Comparison of ENCODE assay signal across 15 cellular contexts in the genomic region with DNA sequence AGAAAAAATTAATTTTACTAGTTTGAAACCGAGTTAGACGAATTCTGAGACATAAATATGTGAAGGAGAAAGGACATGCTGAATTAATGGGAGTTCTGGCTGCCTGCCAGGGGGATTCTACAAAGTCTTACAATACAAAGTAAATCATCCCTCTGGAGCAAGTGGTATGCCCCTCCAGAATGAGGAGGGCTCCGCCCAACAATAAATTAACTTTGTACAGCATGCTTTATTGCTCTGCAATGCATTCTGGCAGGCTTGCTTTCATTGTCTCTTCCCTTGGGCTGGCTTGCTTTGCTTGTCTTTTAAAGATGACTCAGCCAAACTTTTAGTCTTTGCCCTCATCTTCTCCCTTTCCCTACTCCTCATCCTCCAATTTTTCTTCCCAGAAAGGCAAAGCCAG. TPM values are rescaled to one million over a fixed set of nuclear protein-coding genes. Genes with fewer than 3 reads are reported as not detected.
DNase-seq lines count a peak whose midpoint lies in the region; ATAC-seq, FAIRE-seq and TF ChIP-seq lines count a peak whose summit lies in the region.
"Had no signal": no experiment of that assay in that cellular context is flagged by ENCODE, and none has a peak within 500 bp of the region (broad histone marks: within the 10 kb centered on the region; RNA-seq: fewer than 3 reads in every experiment).

No MANE protein-coding gene starts in this region.

- H3K9me3 Mint-ChIP-seq in activated CD4-positive, alpha-beta T cell treated with anti-CD3 and anti-CD28 coated beads, Interleukin-2, amount 10 ng/mL, durations not matched to agents 24 days and 14 days = no peaks in the 10 kb centered on the region
- H3K9me3 Mint-ChIP-seq in activated T-helper 17 cell treated with anti-CD3 and anti-CD28 coated beads, Interleukin-2, amount 50 U/mL, for 72 hours = no peaks in the 10 kb centered on the region
- H3K9me3 Mint-ChIP-seq: activated B cell treated with CpG ODN at 0.5 μM for 24 hours; central memory CD8-positive, alpha-beta T cell; type B pancreatic cell had no signal

- 0 out of 2 replicates have a peak overlapping the region, but pooled peaks have one; percentile 72 for H3K18ac ChIP-seq in H1 (ENCODE audit: extremely low read depth, low read length)

- H3K9me3 ChIP-seq in H1 (ENCODE audit: insufficient read depth in 2 of 2, low read depth in 1 of 2, low read length in 1 of 2) = no peaks in the 10 kb centered on the region
- H3K9me3 ChIP-seq: lower lobe of right lung had no signal

- H3K14ac ChIP-seq in H1 (ENCODE audit: insufficient read length) = no peak overlapping the region

- H3K4me1 Mint-ChIP-seq in activated CD4-positive, alpha-beta T cell treated with anti-CD3 and anti-CD28 coated beads, Interleukin-2, amount 10 ng/mL, durations not matched to agents 24 days and 14 days = no peaks in the 10 kb centered on the region
- no peaks in the 10 kb centered on the region for H3K4me1 Mint-ChIP-seq in activated T-helper 17 cell treated with anti-CD3 and anti-CD28 coated beads, Interleukin-2, amount 50 U/mL, for 72 hours
- H3K4me1 Mint-ChIP-seq: activated B cell treated with CpG ODN at 0.5 μM for 24 hours; central memory CD8-positive, alpha-beta T cell had no signal

- H3K56ac ChIP-seq in H1 (replicated peaks; ENCODE audit: insufficient read length, low read depth, low read length) = no peak overlapping the region

- no peak overlapping the region for H2BK120ac ChIP-seq in H1 (replicated peaks; ENCODE audit: low read depth, low read length)

- H2BK20ac ChIP-seq in H1 (ENCODE audit: low read length) = no peak overlapping the region; the same call in 1 of the 2 replicates

- peak overlapping the region; percentile 2 for H2BK5ac ChIP-seq in H1 (ENCODE audit: low read depth, low read length)

- no peak overlapping the region for H3K4me3 Mint-ChIP-seq in activated CD4-positive, alpha-beta T cell treated with anti-CD3 and anti-CD28 coated beads, Interleukin-2, amount 10 ng/mL, durations not matched to agents 24 days and 14 days
- no peak overlapping the region for H3K4me3 Mint-ChIP-seq in activated T-helper 17 cell treated with anti-CD3 and anti-CD28 coated beads, Interleukin-2, amount 50 U/mL, for 72 hours
- H3K4me3 Mint-ChIP-seq: activated B cell treated with CpG ODN at 0.5 μM for 24 hours; central memory CD8-positive, alpha-beta T cell had no signal

- H2AK5ac ChIP-seq in H1 (ENCODE audit: low read depth, low read length) = no peak overlapping the region

- H3K27me3 ChIP-seq in H1 (replicated peaks in 1 of 4; ENCODE audit: control insufficient read depth in 3 of 4, extremely low read depth in 1 of 4, insufficient read depth in 3 of 4, low read length in 3 of 4) = no peaks in the 10 kb centered on the region

- H2AFZ ChIP-seq in H1 (ENCODE audit: low read length) = 0 out of 2 replicates have a peak overlapping the region, but pooled peaks have one; percentile 15

- H4K8ac ChIP-seq in H1 (ENCODE audit: extremely low read depth, insufficient read depth, low read length) = no peak overlapping the region

- no peaks in the 10 kb centered on the region for H3K36me3 ChIP-seq in H1 (ENCODE audit: control insufficient read depth in 2 of 4, insufficient read depth in 4 of 4, low read length in 3 of 4)
- H3K36me3 ChIP-seq: lower lobe of right lung had no signal

- intact Hi-C loops in activated CD4-positive, alpha-beta T cell treated with anti-CD3 and anti-CD28 coated beads, Interleukin-2, amount 10 ng/mL, durations not matched to agents 24 days and 14 days (cut with micrococcal nuclease) = no loop called here

- no peak for TF ChIP-seq EP300 in H1 (IDR thresholded peaks at IDR 0.05; ENCODE audit: borderline replicate concordance in 1 of 2, low read depth in 2 of 2, low read length in 2 of 2)

- peak overlapping the region; percentile 87 to 93 for H3K4me2 ChIP-seq in H1 (ENCODE audit: insufficient read depth in 1 of 2, low read depth in 2 of 2, low read length in 2 of 2)
- H3K4me2 ChIP-seq: KMS-11 had no signal

- TF ChIP-seq POLR2A in H1 (IDR thresholded peaks at IDR 0.05; ENCODE audit: control extremely low read depth in 1 of 2, low read depth in 2 of 2, low read length in 2 of 2) = no peak

- H4K20me1 ChIP-seq in H1 (replicated peaks in 1 of 2; ENCODE audit: control insufficient read depth in 1 of 2, insufficient read depth in 2 of 2, low read length in 2 of 2) = no peaks in the 10 kb centered on the region

- peak overlapping the region in 1 of 4 experiments; percentile 72; a peak in 2 of 7 replicates for H3K9ac ChIP-seq in H1 (replicated peaks in 1 of 4; ENCODE audit: extremely low read depth in 1 of 4, low read depth in 3 of 4, low read length in 3 of 4)
- H3K9ac ChIP-seq: KMS-11 had no signal

- CTCF ChIA-PET in H1 (lab: Charles Lee; ENCODE audit: partially characterized antibody) = interaction anchor here (0.6 to 3.9 kb wide), 41 partner anchors 13 to 245 kb away, joined by 3 to 141 read pairs (median 5); partner anchors contain the start of genes PCDHA10, PCDHA11, PCDHA12 and PCDHA13

- no peak for TF ChIP-seq RAD21 in H1 (IDR thresholded peaks at IDR 0.05 in 1 of 2, conservative IDR thresholded peaks at IDR 0.05 in 1 of 2; ENCODE audit: low read depth in 2 of 2, low read length in 2 of 2)

- H3K27me3 Mint-ChIP-seq in activated CD4-positive, alpha-beta T cell treated with anti-CD3 and anti-CD28 coated beads, Interleukin-2, amount 10 ng/mL, durations not matched to agents 24 days and 14 days = no peaks in the 10 kb centered on the region
- peaks cover 9% of the 10 kb centered on the region for H3K27me3 Mint-ChIP-seq in activated T-helper 17 cell treated with anti-CD3 and anti-CD28 coated beads, Interleukin-2, amount 50 U/mL, for 72 hours

- H4K5ac ChIP-seq in H1 (ENCODE audit: insufficient read length, low read depth, low read length) = no peak overlapping the region

- no peak for TF ChIP-seq CTCF in H1 (IDR thresholded peaks at IDR 0.05; ENCODE audit: control extremely low read depth in 1 of 3, insufficient read depth in 1 of 3, low read depth in 1 of 3, low read length in 3 of 3)

- peak overlapping the region; percentile 71; the same call in 1 of the 2 replicates for H2BK12ac ChIP-seq in H1 (ENCODE audit: low read depth, low read length)

- no peak overlapping the region for H3K23ac ChIP-seq in H1 (ENCODE audit: insufficient read length)

- no peak overlapping the region for H4K91ac ChIP-seq in H1 (replicated peaks; ENCODE audit: insufficient read length, low read length)

- no peak for FAIRE-seq in H1 (lab: Jason Lieb, UNC)

- no peak overlapping the region for H3K27ac Mint-ChIP-seq in activated CD4-positive, alpha-beta T cell treated with anti-CD3 and anti-CD28 coated beads, Interleukin-2, amount 10 ng/mL, durations not matched to agents 24 days and 14 days
- H3K27ac Mint-ChIP-seq in activated T-helper 17 cell treated with anti-CD3 and anti-CD28 coated beads, Interleukin-2, amount 50 U/mL, for 72 hours = no peak overlapping the region
- H3K27ac Mint-ChIP-seq: activated B cell treated with CpG ODN at 0.5 μM for 24 hours, type B pancreatic cell had no signal

- H3K79me2 ChIP-seq in H1 (ENCODE audit: control insufficient read depth in 1 of 2, insufficient read depth in 2 of 2, low read length in 2 of 2) = no peaks in the 10 kb centered on the region

- WGBS in H1 (ENCODE audit: extremely low coverage in 1 of 2, insufficient coverage in 1 of 2, insufficient read length in 1 of 2, insufficient replicate concordance in 2 of 2, low coverage in 1 of 2, low lambda C conversion rate in 2 of 2, missing lambda C conversion rate in 1 of 2), 2 experiments = 61% methylated on average over 3 of the region's 3 CpGs; no CpG with 5 or more reads in 1 of the 2 experiments

- peak; percentile 71 to 88 (median 85) for DNase-seq in NCI-H1417 (lab: John Stamatoyannopoulos, UW)
- no peak for DNase-seq in NCI-H1417 treated with DMSO at 0.1 percent for 48 hours (lab: John Stamatoyannopoulos, UW)
- DNase-seq in NCI-H345 treated with DMSO at 0.1 percent for 48 hours (lab: John Stamatoyannopoulos, UW; ENCODE audit: unreplicated experiment) = peak; percentile 86
- no peak for DNase-seq in H1 (ENCODE audit: low read depth in 1 of 2, low spot score in 2 of 2)
- peak; percentile 2 for DNase-seq in putamen (ENCODE audit: low spot score)
- DNase-seq in activated CD4-positive, alpha-beta T cell treated with anti-CD3 and anti-CD28 coated beads, Interleukin-2, amount 10 ng/mL, durations not matched to agents 24 days and 14 days = no peak
- no peak for DNase-seq in SKM-1 treated with dmso at 0.1 percent for 144 hours (lab: John Stamatoyannopoulos, UW; ENCODE audit: unreplicated experiment)
- DNase-seq: activated B cell treated with CpG ODN at 0.5 μM for 24 hours had no signal

- peaks cover 0 to 8% (median 6%) of the 10 kb centered on the region in 4 experiments; a peak in 3 of 7 replicates for H3K4me1 ChIP-seq in H1 (replicated peaks in 1 of 4; ENCODE audit: control insufficient read depth in 3 of 4, insufficient read depth in 4 of 4, low read length in 3 of 4)

- no peak overlapping the region for H2BK15ac ChIP-seq in H1 (ENCODE audit: low read length)

- peak overlapping the region; percentile 71 to 86 (median 74) for H3K4me3 ChIP-seq in H1 (ENCODE audit: extremely low read depth in 1 of 4, insufficient read depth in 2 of 4, low read depth in 3 of 4, low read length in 4 of 4)

- peaks cover 8% of the 10 kb centered on the region for H3K23me2 ChIP-seq in H1 (ENCODE audit: low read depth, low read length)

- ATAC-seq in activated T-helper 17 cell treated with anti-CD3 and anti-CD28 coated beads, Interleukin-2, amount 50 U/mL, for 72 hours (replicated peaks) = no peak

- POLR2A ChIA-PET in H1 (lab: Charles Lee; ENCODE audit: partially characterized antibody) = interaction anchor here (0.7 to 3.1 kb wide), 27 partner anchors 11 to 232 kb away, joined by 3 to 41 read pairs (median 4); partner anchors contain the start of genes PCDHA10, PCDHA11, PCDHA12 and PCDHA13

- no peak overlapping the region; the same call in 1 of the 2 replicates for H3K27ac ChIP-seq in H1 (ENCODE audit: low read depth, low read length)
- H3K27ac ChIP-seq: KMS-11 had no signal

- no peaks in the 10 kb centered on the region for H3K36me3 Mint-ChIP-seq in activated CD4-positive, alpha-beta T cell treated with anti-CD3 and anti-CD28 coated beads, Interleukin-2, amount 10 ng/mL, durations not matched to agents 24 days and 14 days (ENCODE audit: low read depth)
- H3K36me3 Mint-ChIP-seq in activated T-helper 17 cell treated with anti-CD3 and anti-CD28 coated beads, Interleukin-2, amount 50 U/mL, for 72 hours (ENCODE audit: low read depth) = no peaks in the 10 kb centered on the region
- H3K36me3 Mint-ChIP-seq: type B pancreatic cell had no signal

- no peak overlapping the region for H3K4ac ChIP-seq in H1 (replicated peaks; ENCODE audit: insufficient read length, low read depth, low read length)

- no peaks in the 10 kb centered on the region for H3K79me1 ChIP-seq in H1 (ENCODE audit: low read depth, low read length)

RNA-seq across cellular contexts. Expression of gene PCDHB1, which starts 11.7 kb away (rescaled TPM):
- total RNA-seq in H1 (2021; fragmentation: NEBNext Ultra II Directional; extraction: Animal tissue kit (Norgen Biotek cat#: 25700)) = 0.04 and 0.08 TPM in 2 replicates
- 0.03 and 0.05 TPM in 2 replicates for polyA plus RNA-seq in H1 (2011; rRNA removed)
- 0.08 TPM for polyA plus RNA-seq in H1 (2011; cell fraction: cytosol; rRNA removed)
- polyA plus RNA-seq in H1 (2011; cell fraction: nucleus; rRNA removed) = 0.10 TPM
- 0.01 to 0.05 TPM (median 0.04 TPM) in 3 of 4 replicates, not detected in the other for polyA plus RNA-seq in H1 (2012, experiment 1 of 2)
- not detected for polyA plus RNA-seq in H1 (2012, experiment 2 of 2)
- polyA plus RNA-seq in H1 (2013, experiment 1 of 2) = 0.06 TPM
- polyA plus RNA-seq in H1 (2013, experiment 2 of 2) = 0.06 TPM
- 0.17 and 0.35 TPM in 2 replicates for polyA minus RNA-seq in H1 (2011; rRNA and poly(A)+ RNA removed)
- not detected for polyA minus RNA-seq in H1 (2011; cell fraction: cytosol; rRNA and poly(A)+ RNA removed)
- 0.40 TPM for polyA minus RNA-seq in H1 (2011; cell fraction: nucleus; rRNA and poly(A)+ RNA removed)
- total RNA-seq in activated CD4-positive, alpha-beta T cell treated with anti-CD3 and anti-CD28 coated beads, Interleukin-2, amount 10 ng/mL, durations not matched to agents 24 days and 14 days = not detected in 2 replicates
- not detected for total RNA-seq in activated T-helper 17 cell treated with anti-CD3 and anti-CD28 coated beads, Interleukin-2, amount 50 U/mL, for 72 hours
- total RNA-seq: activated B cell treated with CpG ODN at 0.5 μM for 24 hours, right cardiac atrium, RPMI7951 had no signal
- polyA plus RNA-seq: right cardiac atrium had no signal

RNA-seq across cellular contexts. Expression of gene PCDHB2, which starts 54.9 kb away (rescaled TPM):
- total RNA-seq in H1 (2021; fragmentation: NEBNext Ultra II Directional; extraction: Animal tissue kit (Norgen Biotek cat#: 25700)) = 25.6 and 28.8 TPM in 2 replicates
- polyA plus RNA-seq in H1 (2011; rRNA removed) = 29.2 and 38.0 TPM in 2 replicates
- 30.5 TPM for polyA plus RNA-seq in H1 (2011; cell fraction: cytosol; rRNA removed)
- polyA plus RNA-seq in H1 (2011; cell fraction: nucleus; rRNA removed) = 39.1 TPM
- polyA plus RNA-seq in H1 (2012, experiment 1 of 2) = 17.7 to 26.3 TPM (median 18.7 TPM) in 4 replicates
- polyA plus RNA-seq in H1 (2012, experiment 2 of 2) = 14.0 TPM
- 30.6 TPM for polyA plus RNA-seq in H1 (2013, experiment 1 of 2)
- 26.6 TPM for polyA plus RNA-seq in H1 (2013, experiment 2 of 2)
- 27.5 and 28.1 TPM in 2 replicates for polyA minus RNA-seq in H1 (2011; rRNA and poly(A)+ RNA removed)
- polyA minus RNA-seq in H1 (2011; cell fraction: cytosol; rRNA and poly(A)+ RNA removed) = 26.5 TPM
- polyA minus RNA-seq in H1 (2011; cell fraction: nucleus; rRNA and poly(A)+ RNA removed) = 48.7 TPM
- 0.19 TPM in 1 of 2 replicates, not detected in the other for total RNA-seq in activated CD4-positive, alpha-beta T cell treated with anti-CD3 and anti-CD28 coated beads, Interleukin-2, amount 10 ng/mL, durations not matched to agents 24 days and 14 days
- total RNA-seq in activated T-helper 17 cell treated with anti-CD3 and anti-CD28 coated beads, Interleukin-2, amount 50 U/mL, for 72 hours = under 1 TPM; 0.06 to 0.24 TPM
- total RNA-seq: activated B cell treated with CpG ODN at 0.5 μM for 24 hours had no signal

Comparison
In these comparisons a context has a peak if more than half of its experiments do, and no peak if none do; other contexts are left out.
1. DNase-seq: peak in NCI-H1417 (3 of 3), NCI-H345 treated with DMSO at 0.1 percent for 48 hours (single experiment) and putamen (single experiment); none in NCI-H1417 treated with DMSO at 0.1 percent for 48 hours (single experiment), H1 (0 of 2), activated CD4-positive, alpha-beta T cell treated with anti-CD3 and anti-CD28 coated beads, Interleukin-2, amount 10 ng/mL, durations not matched to agents 24 days and 14 days (single experiment) and SKM-1 treated with dmso at 0.1 percent for 144 hours (single experiment).
2. RNA of gene PCDHB2, which starts 54.9 kb away (total RNA-seq): 25.6 to 28.8 TPM in H1; 0.06 to 0.24 TPM in activated T-helper 17 cell treated with anti-CD3 and anti-CD28 coated beads, Interleukin-2, amount 50 U/mL, for 72 hours and 0.19 TPM in activated CD4-positive, alpha-beta T cell treated with anti-CD3 and anti-CD28 coated beads, Interleukin-2, amount 10 ng/mL, durations not matched to agents 24 days and 14 days; every median in the first group is over 10 times any median in the second.